In genomic region chr6:166344240-166344639, GRCh38 we compare ENCODE assay signal across 1 cellular context.
TF ChIP-seq lines count a peak whose summit lies in the region.

No MANE protein-coding gene starts in this region.

TF ChIP-seq in GM23338, 12 proteins besides CTCF, POLR2A, EP300 and RAD21 (continued from another document):
- TF ChIP-seq ZNF462 (CRISPR knock-in tag; IDR thresholded peaks at IDR 0.05), result no peak
- no peak for TF ChIP-seq CREB1 (CRISPR knock-in tag; IDR thresholded peaks at IDR 0.05; ENCODE audit: low read depth)
- no peak for TF ChIP-seq NANOG (IDR thresholded peaks at IDR 0.05; ENCODE audit: borderline replicate concordance)
- no peak for TF ChIP-seq REST (IDR thresholded peaks at IDR 0.05; ENCODE audit: unreplicated experiment)
- no peak for TF ChIP-seq EZH2 (IDR thresholded peaks at IDR 0.05; ENCODE audit: low read depth, unreplicated experiment)
- no peak for TF ChIP-seq ZNF114 (CRISPR knock-in tag; IDR thresholded peaks at IDR 0.05)
- TF ChIP-seq STAT1 (IDR thresholded peaks at IDR 0.05; ENCODE audit: unreplicated experiment), result no peak
- no peak for TF ChIP-seq POLR2AphosphoS5 (IDR thresholded peaks at IDR 0.05; ENCODE audit: low read depth)
- no peak for TF ChIP-seq JUNB (IDR thresholded peaks at IDR 0.05; ENCODE audit: unreplicated experiment)
TF ChIP-seq in GM23338: peak in this region for 0.
